Comparison of ENCODE assay signal across 27 cellular contexts in genomic region chr11:121439337-121439736, GRCh38. TPM values are rescaled to one million over a fixed set of nuclear protein-coding genes. Genes with fewer than 3 reads are reported as not detected.
A peak's percentile ranks its signal among the peaks of the same experiment; 100 is the strongest.
DNase-seq lines count a peak whose midpoint lies in the region; ATAC-seq, FAIRE-seq and TF ChIP-seq lines count a peak whose summit lies in the region.
"Had no signal": no experiment of that assay in that cellular context is flagged by ENCODE, and none has a peak within 500 bp of the region (broad histone marks: within the 10 kb centered on the region; RNA-seq: fewer than 3 reads in every experiment).

No MANE protein-coding gene starts in this region.

- H3K27me3 Mint-ChIP-seq in activated T-cell treated with anti-CD3 and anti-CD28 coated beads, Interleukin-2, amount 50 U/mL, for 72 hours (ENCODE audit: low read depth), result no peaks in the 10 kb centered on the region
- H3K27me3 Mint-ChIP-seq in activated T-cell treated with anti-CD3 and anti-CD28 coated beads, Interleukin-2, amount 50 U/mL, for 24 hours, result no peaks in the 10 kb centered on the region
- no peaks in the 10 kb centered on the region for H3K27me3 Mint-ChIP-seq in CD8-positive, alpha-beta memory T cell
- H3K27me3 Mint-ChIP-seq in progenitor cell of endocrine pancreas, result peaks cover 10% of the 10 kb centered on the region
- H3K27me3 Mint-ChIP-seq: B cell had no signal

- no peaks in the 10 kb centered on the region for H3K9me3 ChIP-seq in CD8-positive, alpha-beta memory T cell (ENCODE audit: low read length)
- H3K9me3 ChIP-seq: SJCRH30 had no signal

- H3K4me3 Mint-ChIP-seq in activated T-cell treated with anti-CD3 and anti-CD28 coated beads, Interleukin-2, amount 50 U/mL, for 72 hours, result no peak overlapping the region
- no peak overlapping the region for H3K4me3 Mint-ChIP-seq in activated T-cell treated with anti-CD3 and anti-CD28 coated beads, Interleukin-2, amount 50 U/mL, for 24 hours
- H3K4me3 Mint-ChIP-seq in CD8-positive, alpha-beta memory T cell, result no peak overlapping the region
- no peak overlapping the region for H3K4me3 Mint-ChIP-seq in progenitor cell of endocrine pancreas (ENCODE audit: low read depth)
- H3K4me3 Mint-ChIP-seq: B cell; CD8-positive, alpha-beta T cell had no signal

- peaks cover 2% of the 10 kb centered on the region for H3K36me3 ChIP-seq in CD8-positive, alpha-beta memory T cell (ENCODE audit: insufficient read depth, low read length)
- H3K36me3 ChIP-seq: SJCRH30 had no signal

- no peaks in the 10 kb centered on the region for H3K9me3 Mint-ChIP-seq in activated T-cell treated with anti-CD3 and anti-CD28 coated beads, Interleukin-2, amount 50 U/mL, for 72 hours
- H3K9me3 Mint-ChIP-seq in activated T-cell treated with anti-CD3 and anti-CD28 coated beads, Interleukin-2, amount 50 U/mL, for 24 hours, result no peaks in the 10 kb centered on the region
- no peaks in the 10 kb centered on the region for H3K9me3 Mint-ChIP-seq in CD8-positive, alpha-beta memory T cell
- no peaks in the 10 kb centered on the region for H3K9me3 Mint-ChIP-seq in progenitor cell of endocrine pancreas (ENCODE audit: low read depth)
- H3K9me3 Mint-ChIP-seq: CD8-positive, alpha-beta T cell had no signal

- H3K4me1 Mint-ChIP-seq in activated T-cell treated with anti-CD3 and anti-CD28 coated beads, Interleukin-2, amount 50 U/mL, for 72 hours (ENCODE audit: low read depth), result peaks cover 51% of the 10 kb centered on the region
- peaks cover 65% of the 10 kb centered on the region for H3K4me1 Mint-ChIP-seq in activated T-cell treated with anti-CD3 and anti-CD28 coated beads, Interleukin-2, amount 50 U/mL, for 24 hours (ENCODE audit: low read depth)
- H3K4me1 Mint-ChIP-seq in CD8-positive, alpha-beta memory T cell, result peaks cover 21 to 40% (median 34%) of the 10 kb centered on the region in 3 donors
- H3K4me1 Mint-ChIP-seq in progenitor cell of endocrine pancreas (ENCODE audit: low read depth), result no peaks in the 10 kb centered on the region

- CTCF ChIA-PET in CD8-positive, alpha-beta memory T cell (lab: Charles Lee), result no interaction called here

- POLR2A ChIA-PET in CD8-positive, alpha-beta memory T cell (lab: Charles Lee), result no interaction called here

- peak overlapping the region in 32 of 59 donors; percentile 0 to 84 (median 44) for H3K27ac ChIP-seq in dorsolateral prefrontal cortex
- H3K27ac ChIP-seq in CD8-positive, alpha-beta memory T cell (ENCODE audit: low read depth, low read length), result no peak overlapping the region
- H3K27ac ChIP-seq: 22Rv1, C4-2B, PC-9, SJCRH30 had no signal

- ATAC-seq in activated T-cell treated with anti-CD3 and anti-CD28 coated beads, Interleukin-2, amount 50 U/mL, for 72 hours (replicated peaks in 1 of 2), result no peak
- ATAC-seq: CD8-positive, alpha-beta T cell; HepG2; Right ventricle myocardium inferior had no signal

- no peak for DNase-seq in activated T-cell treated with anti-CD3 and anti-CD28 coated beads, Interleukin-2, amount 50 U/mL, for 72 hours
- no peak for DNase-seq in activated T-cell treated with anti-CD3 and anti-CD28 coated beads, Interleukin-2, amount 50 U/mL, for 24 hours
- DNase-seq in dorsolateral prefrontal cortex (no peak), pons (ENCODE audit: low spot score) (peak; percentile 82), HTR-8/SVneo (ENCODE audit: insufficient read length, low spot score) (no peak), progenitor cell of endocrine pancreas (ENCODE audit: low spot score, unreplicated experiment) (no peak)
- DNase-seq in CD8-positive, alpha-beta memory T cell, result no peak
- DNase-seq: Calu3; CD8-positive, alpha-beta T cell; DMS79 treated with DMSO at 0.1 percent for 48 hours; GF-D8; Kasumi-1; NCI-H1092 treated with DMSO at 0.1 percent for 48 hours; NCI-H1436; NCI-H187; NCI-H2171 treated with DMSO at 0.1 percent for 48 hours; NCI-H524 treated with DMSO at 0.1 percent for 48 hours; NCI-H82; NK-92 treated with Interleukin-12 subunit alpha and Interleukin-12 subunit beta, amount 100 ng/mL, for 24 hours; PC-9; SJCRH30 had no signal

- H3K36me3 Mint-ChIP-seq in activated T-cell treated with anti-CD3 and anti-CD28 coated beads, Interleukin-2, amount 50 U/mL, for 72 hours (ENCODE audit: insufficient read depth in 2 of 2), result no peaks in the 10 kb centered on the region
- peaks cover 4% of the 10 kb centered on the region for H3K36me3 Mint-ChIP-seq in activated T-cell treated with anti-CD3 and anti-CD28 coated beads, Interleukin-2, amount 50 U/mL, for 24 hours (ENCODE audit: low read depth)
- peaks cover under 1 to 10% (median 3%) of the 10 kb centered on the region in 3 donors for H3K36me3 Mint-ChIP-seq in CD8-positive, alpha-beta memory T cell
- no peaks in the 10 kb centered on the region for H3K36me3 Mint-ChIP-seq in progenitor cell of endocrine pancreas (ENCODE audit: insufficient read depth)

- FAIRE-seq in HTR-8/SVneo (lab: Jason Lieb, UNC), result no peak
- FAIRE-seq: GM12891, HepG2 had no signal

- peak overlapping the region in 2 of 59 donors; percentile 2 to 8 for H3K4me3 ChIP-seq in dorsolateral prefrontal cortex
- H3K4me3 ChIP-seq in CD8-positive, alpha-beta memory T cell (ENCODE audit: low read length), result no peak overlapping the region
- H3K4me3 ChIP-seq: PC-9, SJCRH30 had no signal

- TF ChIP-seq CTCF in dorsolateral prefrontal cortex (IDR thresholded peaks at IDR 0.05 in 54 of 56, conservative IDR thresholded peaks at IDR 0.05 in 2 of 56; ENCODE audit: low read depth in 1 of 56, partially characterized antibody in 56 of 56), result no peak
- TF ChIP-seq CTCF in progenitor cell of endocrine pancreas (IDR thresholded peaks at IDR 0.05; ENCODE audit: unreplicated experiment), result no peak

- peak overlapping the region; percentile 18 for H3K27ac Mint-ChIP-seq in activated T-cell treated with anti-CD3 and anti-CD28 coated beads, Interleukin-2, amount 50 U/mL, for 72 hours
- no peak overlapping the region for H3K27ac Mint-ChIP-seq in activated T-cell treated with anti-CD3 and anti-CD28 coated beads, Interleukin-2, amount 50 U/mL, for 24 hours
- H3K27ac Mint-ChIP-seq in CD8-positive, alpha-beta memory T cell, result no peak overlapping the region
- no peak overlapping the region for H3K27ac Mint-ChIP-seq in progenitor cell of endocrine pancreas
- H3K27ac Mint-ChIP-seq: B cell; CD8-positive, alpha-beta T cell had no signal

- H3K4me1 ChIP-seq in CD8-positive, alpha-beta memory T cell (ENCODE audit: insufficient read depth, low read length), result peaks cover 7% of the 10 kb centered on the region
- H3K4me1 ChIP-seq: SJCRH30 had no signal

- no peaks in the 10 kb centered on the region for H3K27me3 ChIP-seq in dorsolateral prefrontal cortex
- H3K27me3 ChIP-seq in CD8-positive, alpha-beta memory T cell (ENCODE audit: insufficient read depth, low read length, poor library complexity, severe bottlenecking), result no peaks in the 10 kb centered on the region
- H3K27me3 ChIP-seq: SJCRH30 had no signal

- intact Hi-C loops in dorsolateral prefrontal cortex (cut with DNase I), result no loop called here

RNA-seq across cellular contexts. Expression of gene SORL1, which starts 12.8 kb away (rescaled TPM):
- total RNA-seq in activated T-cell treated with anti-CD3 and anti-CD28 coated beads, Interleukin-2, amount 50 U/mL, for 72 hours, result 10 to 100 TPM; 66.3 to 80.0 TPM
- total RNA-seq in dorsolateral prefrontal cortex (100 to 1,000 TPM; 181 to 321 (median 250) TPM), progenitor cell of endocrine pancreas (30.9 and 31.8 TPM in 2 replicates)
- 10 to 100 TPM; 44.5 to 46.9 TPM for total RNA-seq in CD8-positive, alpha-beta memory T cell
- 220 TPM for polyA plus RNA-seq in CD8-positive, alpha-beta memory T cell
